20 cellular contexts compared by ENCODE assay signal in genomic region chr9:134737842-134738580, GRCh38.
A peak's percentile ranks its signal among the peaks of the same experiment; 100 is the strongest.
DNase-seq lines count a peak whose midpoint lies in the region; ATAC-seq, FAIRE-seq and TF ChIP-seq lines count a peak whose summit lies in the region.
"Had no signal": no experiment of that assay in that cellular context is flagged by ENCODE, and none has a peak within 500 bp of the region (broad histone marks: within the 10 kb centered on the region; RNA-seq: fewer than 3 reads in every experiment).

No MANE protein-coding gene starts in this region.

- H3K36me3 ChIP-seq in left ventricle myocardium inferior = no peaks in the 10 kb centered on the region
- H3K36me3 ChIP-seq in astrocyte (ENCODE audit: insufficient read depth, low read length) = peaks cover 54% of the 10 kb centered on the region

- H3K9me3 Mint-ChIP-seq in astrocyte (ENCODE audit: unreplicated experiment) = peaks cover 2% of the 10 kb centered on the region
- no peaks in the 10 kb centered on the region for H3K9me3 Mint-ChIP-seq in osteocyte (ENCODE audit: unreplicated experiment)
- H3K9me3 Mint-ChIP-seq in activated T-helper 17 cell treated with anti-CD3 and anti-CD28 coated beads, Interleukin-2, amount 50 U/mL, for 72 hours = no peaks in the 10 kb centered on the region
- H3K9me3 Mint-ChIP-seq: CD4-positive, alpha-beta T cell; HFFc6 had no signal

- H3K79me2 ChIP-seq in astrocyte (ENCODE audit: insufficient read depth, low read length) = peaks cover 53% of the 10 kb centered on the region

- no peak overlapping the region for H2AFZ ChIP-seq in astrocyte (ENCODE audit: low read depth, low read length)

- H3K4me3 ChIP-seq in left ventricle myocardium inferior (no peak overlapping the region), astrocyte (ENCODE audit: insufficient read depth, low read depth, low read length) (no peak overlapping the region), foreskin fibroblast (ENCODE audit: low read depth in 1 of 2, low read length in 2 of 2) (no peak overlapping the region)
- H3K4me3 ChIP-seq: GM12878 had no signal

- H3K36me3 Mint-ChIP-seq in astrocyte (ENCODE audit: low read depth, unreplicated experiment) (peaks cover 23% of the 10 kb centered on the region), osteocyte (ENCODE audit: unreplicated experiment) (peaks cover 26% of the 10 kb centered on the region)
- no peaks in the 10 kb centered on the region for H3K36me3 Mint-ChIP-seq in activated T-helper 17 cell treated with anti-CD3 and anti-CD28 coated beads, Interleukin-2, amount 50 U/mL, for 72 hours (ENCODE audit: low read depth)

- no peak for DNase-seq in left ventricle myocardium inferior
- no peak for DNase-seq in cardiac septum (ENCODE audit: low spot score)
- DNase-seq in astrocyte (ENCODE audit: low read depth) = no peak
- no peak for DNase-seq in osteocyte (ENCODE audit: extremely low spot score, unreplicated experiment)
- no peak for DNase-seq in foreskin fibroblast
- DNase-seq: 8988T; AML-193; C1 segment of cervical spinal cord; Calu3; CD4-positive, alpha-beta T cell; DMS 273 treated with DMSO at 0.1 percent for 48 hours; DMS79; HCEC 1CT; HFFc6 had no signal

- ATAC-seq in activated T-helper 17 cell treated with anti-CD3 and anti-CD28 coated beads, Interleukin-2, amount 50 U/mL, for 72 hours (replicated peaks) = no peak
- ATAC-seq in HG02763 (IDR thresholded peaks at IDR 0.05; ENCODE audit: unreplicated experiment) = no peak
- ATAC-seq: GM12878 had no signal

- no peak overlapping the region for H3K4me3 Mint-ChIP-seq in astrocyte (ENCODE audit: unreplicated experiment)
- H3K4me3 Mint-ChIP-seq in osteocyte (ENCODE audit: unreplicated experiment) = no peak overlapping the region
- no peak overlapping the region for H3K4me3 Mint-ChIP-seq in activated T-helper 17 cell treated with anti-CD3 and anti-CD28 coated beads, Interleukin-2, amount 50 U/mL, for 72 hours
- H3K4me3 Mint-ChIP-seq: CD4-positive, alpha-beta T cell; HFFc6 had no signal

- H3K4me1 ChIP-seq in left ventricle myocardium inferior (peaks cover 51% of the 10 kb centered on the region), astrocyte (ENCODE audit: insufficient read depth, low read length) (peaks cover 15% of the 10 kb centered on the region)

- H3K27me3 Mint-ChIP-seq in astrocyte (ENCODE audit: low read depth, unreplicated experiment) = no peaks in the 10 kb centered on the region
- no peaks in the 10 kb centered on the region for H3K27me3 Mint-ChIP-seq in osteocyte (ENCODE audit: unreplicated experiment)
- no peaks in the 10 kb centered on the region for H3K27me3 Mint-ChIP-seq in activated T-helper 17 cell treated with anti-CD3 and anti-CD28 coated beads, Interleukin-2, amount 50 U/mL, for 72 hours

- no peak overlapping the region for H3K9ac ChIP-seq in astrocyte (ENCODE audit: low read length)

- intact Hi-C loops in left ventricle myocardium inferior (cut with micrococcal nuclease) = loop anchor here (5.0 kb wide), 1 partner anchor 286 kb away; no protein-coding TSS in a partner anchor
- intact Hi-C loops in cardiac septum (cut with DNase I) = loop anchor here (2.0 kb wide), 1 partner anchor 39 kb away; no protein-coding TSS in a partner anchor

- H4K20me1 ChIP-seq in astrocyte (ENCODE audit: insufficient read depth, low read length) = peaks cover 100% of the 10 kb centered on the region

- H3K9me3 ChIP-seq in left ventricle myocardium inferior (replicated peaks) = no peaks in the 10 kb centered on the region
- H3K9me3 ChIP-seq in astrocyte (ENCODE audit: insufficient read depth, low read depth, low read length) = no peaks in the 10 kb centered on the region

- H3K27me3 ChIP-seq in left ventricle myocardium inferior (ENCODE audit: low read depth) (no peaks in the 10 kb centered on the region), astrocyte (ENCODE audit: insufficient read depth, low read length) (no peaks in the 10 kb centered on the region)

- H3K27ac Mint-ChIP-seq in astrocyte (ENCODE audit: unreplicated experiment) (peak overlapping the region; percentile 53), osteocyte (ENCODE audit: unreplicated experiment) (peak overlapping the region; percentile 7)
- no peak overlapping the region for H3K27ac Mint-ChIP-seq in activated T-helper 17 cell treated with anti-CD3 and anti-CD28 coated beads, Interleukin-2, amount 50 U/mL, for 72 hours
- H3K27ac Mint-ChIP-seq: CD4-positive, alpha-beta T cell had no signal

- H3K4me2 ChIP-seq in astrocyte (ENCODE audit: low read length) = no peak overlapping the region

- TF ChIP-seq CTCF in left ventricle myocardium inferior (IDR thresholded peaks at IDR 0.05; ENCODE audit: borderline replicate concordance) (no peak), astrocyte (IDR thresholded peaks at IDR 0.05; ENCODE audit: insufficient read depth, low read depth, low read length) (no peak), osteocyte (IDR thresholded peaks at IDR 0.05) (no peak), foreskin fibroblast (IDR thresholded peaks at IDR 0.05; ENCODE audit: low read depth, low read length) (no peak)

- FAIRE-seq in astrocyte (lab: Jason Lieb, UNC) = no peak
- FAIRE-seq: GM12878, GM18507, HepG2, HTR-8/SVneo had no signal

- H3K27ac ChIP-seq in left ventricle myocardium inferior (replicated peaks) (peak overlapping the region; percentile 86), astrocyte (ENCODE audit: low read depth, low read length) (no peak overlapping the region)

- H3K4me1 Mint-ChIP-seq in astrocyte (ENCODE audit: low read depth, unreplicated experiment) (peaks cover 37% of the 10 kb centered on the region), osteocyte (ENCODE audit: unreplicated experiment) (peaks cover 40% of the 10 kb centered on the region)
- H3K4me1 Mint-ChIP-seq in activated T-helper 17 cell treated with anti-CD3 and anti-CD28 coated beads, Interleukin-2, amount 50 U/mL, for 72 hours = no peaks in the 10 kb centered on the region
